In the genomic region with DNA sequence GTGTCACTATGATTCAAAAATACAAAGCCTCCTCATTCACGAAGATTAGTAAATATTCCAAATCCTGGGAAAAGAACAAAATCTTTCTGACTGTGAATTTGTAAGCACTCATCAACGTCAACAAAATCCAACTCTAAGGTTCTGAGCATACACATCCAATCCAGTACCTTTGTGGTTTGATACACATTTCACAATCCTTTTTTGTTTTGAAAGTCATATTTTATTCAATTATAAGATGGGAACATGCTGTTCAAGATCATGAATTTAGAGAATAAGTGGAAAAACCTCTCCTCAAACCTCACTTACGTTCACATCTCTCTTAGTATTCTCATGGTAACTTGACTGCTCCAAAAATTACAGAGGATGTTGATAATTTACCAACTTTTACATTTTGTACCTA, we compare ENCODE assay signal across 19 cellular contexts. TPM values are rescaled to one million over a fixed set of nuclear protein-coding genes. Genes with fewer than 3 reads are reported as not detected.
DNase-seq lines count a peak whose midpoint lies in the region; ATAC-seq, FAIRE-seq and TF ChIP-seq lines count a peak whose summit lies in the region.
"Had no signal": no experiment of that assay in that cellular context is flagged by ENCODE, and none has a peak within 500 bp of the region (broad histone marks: within the 10 kb centered on the region; RNA-seq: fewer than 3 reads in every experiment).

No MANE protein-coding gene starts in this region.

- H3K27ac ChIP-seq in astrocyte (ENCODE audit: low read depth, low read length): no peak overlapping the region
- peak overlapping the region; percentile 65 for H3K27ac ChIP-seq in hepatocyte
- H3K27ac ChIP-seq in gastrocnemius medialis: peak overlapping the region in 1 of 4 donors; percentile 11
- no peak overlapping the region for H3K27ac ChIP-seq in CD4-positive, alpha-beta memory T cell (ENCODE audit: low read depth, low read length)
- H3K27ac ChIP-seq: A549 had no signal

- H3K9me3 Mint-ChIP-seq in HFFc6 (no peaks in the 10 kb centered on the region), astrocyte (ENCODE audit: unreplicated experiment) (peaks cover 2% of the 10 kb centered on the region)
- H3K9me3 Mint-ChIP-seq in CD4-positive, alpha-beta memory T cell: peaks cover 0 to 3% (median 0%) of the 10 kb centered on the region in 8 donors
- H3K9me3 Mint-ChIP-seq: CD8-positive, alpha-beta T cell; GM23338; H9 had no signal

- ATAC-seq in gastrocnemius medialis (peak; percentile 26 to 71), GM19328 (IDR thresholded peaks at IDR 0.05; ENCODE audit: unreplicated experiment) (no peak)
- ATAC-seq: A549; CD8-positive, alpha-beta T cell; GM23338; HCT116 had no signal

- H4K20me1 ChIP-seq in astrocyte (ENCODE audit: insufficient read depth, low read length): no peaks in the 10 kb centered on the region
- H4K20me1 ChIP-seq in hepatocyte (ENCODE audit: insufficient read depth, poor library complexity, severe bottlenecking): no peaks in the 10 kb centered on the region

- no peaks in the 10 kb centered on the region for H3K9me3 ChIP-seq in astrocyte (ENCODE audit: insufficient read depth, low read depth, low read length)
- no peaks in the 10 kb centered on the region for H3K9me3 ChIP-seq in hepatocyte (ENCODE audit: low read depth)
- H3K9me3 ChIP-seq in gastrocnemius medialis: no peaks in the 10 kb centered on the region
- H3K9me3 ChIP-seq in CD4-positive, alpha-beta memory T cell (ENCODE audit: control insufficient read depth in 1 of 2, low read length in 2 of 2): no peaks in the 10 kb centered on the region
- H3K9me3 ChIP-seq: A549, Caco-2 had no signal

- no peak overlapping the region for H2AFZ ChIP-seq in astrocyte (ENCODE audit: low read depth, low read length)
- H2AFZ ChIP-seq in hepatocyte: no peak overlapping the region
- H2AFZ ChIP-seq: GM23338 had no signal

- H3K36me3 Mint-ChIP-seq in HFFc6 (ENCODE audit: low read depth) (peaks cover 4% of the 10 kb centered on the region; the same call in 1 of the 2 replicates), astrocyte (ENCODE audit: low read depth, unreplicated experiment) (no peaks in the 10 kb centered on the region)
- no peaks in the 10 kb centered on the region for H3K36me3 Mint-ChIP-seq in CD4-positive, alpha-beta memory T cell
- H3K36me3 Mint-ChIP-seq: CD8-positive, alpha-beta T cell had no signal

- DNase-seq in HFFc6 (no peak), astrocyte (ENCODE audit: low read depth) (no peak), hepatocyte (ENCODE audit: low spot score) (no peak), gastrocnemius medialis (no peak), AG08396 (ENCODE audit: low spot score) (no peak)
- DNase-seq in CD4-positive, alpha-beta memory T cell: no peak
- DNase-seq: 8988T; ACHN; C1 segment of cervical spinal cord; Caco-2; CD8-positive, alpha-beta T cell; DMS153; DND-41; H9 had no signal

- whole genome bisulfite sequencing in hepatocyte (ENCODE audit: low lambda C conversion rate, missing lambda C conversion rate): 96% methylated on average over 3 of the region's 3 CpGs

- H3K79me2 ChIP-seq in astrocyte (ENCODE audit: insufficient read depth, low read length): no peaks in the 10 kb centered on the region
- no peaks in the 10 kb centered on the region for H3K79me2 ChIP-seq in hepatocyte

- TF ChIP-seq CTCF in HFFc6 (IDR thresholded peaks at IDR 0.05) (no peak), astrocyte (IDR thresholded peaks at IDR 0.05; ENCODE audit: insufficient read depth, low read depth, low read length) (no peak), hepatocyte (IDR thresholded peaks at IDR 0.05; ENCODE audit: poor library complexity) (no peak), gastrocnemius medialis (IDR thresholded peaks at IDR 0.05 in 4 of 5, conservative IDR thresholded peaks at IDR 0.05 in 1 of 5) (no peak)

- H3K4me2 ChIP-seq in astrocyte (ENCODE audit: low read length) (no peak overlapping the region), hepatocyte (no peak overlapping the region)
- H3K4me2 ChIP-seq: A549, GM23338 had no signal

- H3K4me3 ChIP-seq in astrocyte (ENCODE audit: insufficient read depth, low read depth, low read length) (no peak overlapping the region), hepatocyte (no peak overlapping the region), gastrocnemius medialis (no peak overlapping the region)
- H3K4me3 ChIP-seq in CD4-positive, alpha-beta memory T cell (ENCODE audit: low read length in 2 of 2): no peak overlapping the region
- H3K4me3 ChIP-seq: A549, GM23338 had no signal

- H3K4me1 Mint-ChIP-seq in HFFc6 (ENCODE audit: low read depth) (peaks cover 66% of the 10 kb centered on the region), astrocyte (ENCODE audit: low read depth, unreplicated experiment) (peaks cover 10% of the 10 kb centered on the region)
- H3K4me1 Mint-ChIP-seq in CD4-positive, alpha-beta memory T cell: no peaks in the 10 kb centered on the region
- H3K4me1 Mint-ChIP-seq: GM23338, H9 had no signal

- H3K27ac Mint-ChIP-seq in HFFc6: peak overlapping the region; percentile 42; the same call in 1 of the 2 replicates
- H3K27ac Mint-ChIP-seq in astrocyte (ENCODE audit: unreplicated experiment): no peak overlapping the region
- no peak overlapping the region for H3K27ac Mint-ChIP-seq in CD4-positive, alpha-beta memory T cell
- H3K27ac Mint-ChIP-seq: CD8-positive, alpha-beta T cell; GM23338; H9 had no signal

- H3K4me3 Mint-ChIP-seq in HFFc6 (no peak overlapping the region; the same call in 1 of the 2 replicates), astrocyte (ENCODE audit: unreplicated experiment) (no peak overlapping the region)
- no peak overlapping the region for H3K4me3 Mint-ChIP-seq in CD4-positive, alpha-beta memory T cell
- H3K4me3 Mint-ChIP-seq: CD8-positive, alpha-beta T cell; GM23338; H9 had no signal

- CTCF ChIA-PET in CD4-positive, alpha-beta memory T cell (lab: Charles Lee; ENCODE audit: partially characterized antibody): no interaction called here

- no peaks in the 10 kb centered on the region for H3K27me3 ChIP-seq in astrocyte (ENCODE audit: insufficient read depth, low read length)
- no peaks in the 10 kb centered on the region for H3K27me3 ChIP-seq in hepatocyte
- no peaks in the 10 kb centered on the region for H3K27me3 ChIP-seq in gastrocnemius medialis
- no peaks in the 10 kb centered on the region for H3K27me3 ChIP-seq in CD4-positive, alpha-beta memory T cell (ENCODE audit: insufficient read depth, low read length)

- H3K9ac ChIP-seq in astrocyte (ENCODE audit: low read length): no peak overlapping the region

- no peaks in the 10 kb centered on the region for H3K9me2 ChIP-seq in hepatocyte (replicated peaks; ENCODE audit: insufficient read depth)

- H3K4me1 ChIP-seq in astrocyte (ENCODE audit: insufficient read depth, low read length): no peaks in the 10 kb centered on the region
- peaks cover 8% of the 10 kb centered on the region for H3K4me1 ChIP-seq in hepatocyte (ENCODE audit: insufficient read depth)
- no peaks in the 10 kb centered on the region for H3K4me1 ChIP-seq in gastrocnemius medialis
- H3K4me1 ChIP-seq in CD4-positive, alpha-beta memory T cell (ENCODE audit: insufficient read depth, low read length): no peaks in the 10 kb centered on the region
- H3K4me1 ChIP-seq: Caco-2 had no signal

- H3K36me3 ChIP-seq in astrocyte (ENCODE audit: insufficient read depth, low read length) (no peaks in the 10 kb centered on the region), hepatocyte (replicated peaks; ENCODE audit: insufficient read depth, low read depth) (no peaks in the 10 kb centered on the region), gastrocnemius medialis (no peaks in the 10 kb centered on the region)
- H3K36me3 ChIP-seq in CD4-positive, alpha-beta memory T cell (ENCODE audit: insufficient read depth, low read length): no peaks in the 10 kb centered on the region

- POLR2A ChIA-PET in CD4-positive, alpha-beta memory T cell (lab: Charles Lee; ENCODE audit: partially characterized antibody): no interaction called here

- H3K27me3 Mint-ChIP-seq in HFFc6 (ENCODE audit: insufficient read depth) (no peaks in the 10 kb centered on the region), astrocyte (ENCODE audit: low read depth, unreplicated experiment) (no peaks in the 10 kb centered on the region)
- peaks cover 2% of the 10 kb centered on the region in 2 donors for H3K27me3 Mint-ChIP-seq in CD4-positive, alpha-beta memory T cell

- in situ Hi-C loops in gastrocnemius medialis (cut with MboI; ENCODE audit: low sequenced_read_pairs in 4 of 4): no loop called here

- peak; percentile 23 for FAIRE-seq in astrocyte (lab: Jason Lieb, UNC)
- FAIRE-seq: A549, G401.6 had no signal

- intact Hi-C loops in gastrocnemius medialis (cut with DNase I; ENCODE audit: low total_unique reads): no loop called here
- intact Hi-C loops in CD4-positive, alpha-beta memory T cell (cut with micrococcal nuclease): no loop called here

- no peak for TF ChIP-seq POLR2A in gastrocnemius medialis (IDR thresholded peaks at IDR 0.05)

RNA-seq across cellular contexts. Expression of a gene that starts 9.6 kb away (rescaled TPM):
- total RNA-seq in HFFc6 (2021; fragmentation: NEBNext Ultra II Directional; extraction: Animal tissue kit (Norgen Biotek cat#: 25700)): 100 to 1,000 TPM in 1 of 6 experiments, 10 to 100 TPM in 5; 35.4 to 112 (median 42.1) TPM
- total RNA-seq in astrocyte (not detected in 2 replicates), hepatocyte (0.97 and 2.8 TPM in 2 replicates), gastrocnemius medialis (100 to 1,000 TPM in 1 of 4 donors, 10 to 100 TPM in 3; 10.4 to 201 (median 80.5) TPM)
- polyA plus RNA-seq in hepatocyte: 0.61 and 0.93 TPM in 2 replicates
- not detected for total RNA-seq in CD4-positive, alpha-beta memory T cell
- polyA plus RNA-seq in CD4-positive, alpha-beta memory T cell: not detected
- total RNA-seq: Caco-2; CD8-positive, alpha-beta T cell; GM23338; H9 had no signal
- polyA plus RNA-seq: A549 had no signal

RNA-seq across cellular contexts. Expression of a gene that starts 21.7 kb away (rescaled TPM):
- 1 to 10 TPM in 1 of 6 experiments, under 1 TPM in 5; 0.20 to 1.2 (median 0.31) TPM for total RNA-seq in HFFc6 (2021; fragmentation: NEBNext Ultra II Directional; extraction: Animal tissue kit (Norgen Biotek cat#: 25700))
- total RNA-seq in astrocyte (not detected in 2 replicates), hepatocyte (0.57 and 0.96 TPM in 2 replicates), gastrocnemius medialis (not detected)
- 0.16 and 0.60 TPM in 2 replicates for polyA plus RNA-seq in hepatocyte
- not detected for total RNA-seq in CD4-positive, alpha-beta memory T cell
- polyA plus RNA-seq in CD4-positive, alpha-beta memory T cell: not detected
- total RNA-seq: Caco-2; CD8-positive, alpha-beta T cell; GM23338; H9 had no signal
- polyA plus RNA-seq: A549, GM23338 had no signal

RNA-seq across cellular contexts. Expression of a gene that starts 55.1 kb away (rescaled TPM):
- 1,000 to 10,000 TPM in 4 of 6 experiments, 100 to 1,000 TPM in 2; 523 to 1,218 (median 1,082) TPM for total RNA-seq in HFFc6 (2021; fragmentation: NEBNext Ultra II Directional; extraction: Animal tissue kit (Norgen Biotek cat#: 25700))
- total RNA-seq in astrocyte: 0.38 and 0.64 TPM in 2 replicates
- 24.6 and 30.2 TPM in 2 replicates for total RNA-seq in hepatocyte
- 8.4 and 10.1 TPM in 2 replicates for polyA plus RNA-seq in hepatocyte
- not detected for total RNA-seq in gastrocnemius medialis
- not detected for total RNA-seq in CD4-positive, alpha-beta memory T cell
- polyA plus RNA-seq in CD4-positive, alpha-beta memory T cell: not detected
- total RNA-seq: CD8-positive, alpha-beta T cell; GM23338; H9 had no signal
- polyA plus RNA-seq: GM23338 had no signal

Comparison
In these comparisons a context has a peak if more than half of its experiments do, and no peak if none do; other contexts are left out.
1. RNA of a gene that starts 55.1 kb away (total RNA-seq): 523 to 1,218 TPM in HFFc6; 24.6 to 30.2 TPM in hepatocyte, 0.38 to 0.64 TPM in astrocyte, not detected in gastrocnemius medialis and not detected in CD4-positive, alpha-beta memory T cell; every median in the first group is over 10 times any median in the second.